Comparison of ENCODE assay signal across 15 cellular contexts in genomic region chr4:142446965-142447474, GRCh38.
DNase-seq lines count a peak whose midpoint lies in the region; ATAC-seq and TF ChIP-seq lines count a peak whose summit lies in the region.
"Had no signal": no experiment of that assay in that cellular context is flagged by ENCODE, and none has a peak within 500 bp of the region (broad histone marks: within the 10 kb centered on the region; RNA-seq: fewer than 3 reads in every experiment).

No MANE protein-coding gene starts in this region.

- H3K27ac Mint-ChIP-seq in T-helper 17 cell (peak overlapping the region; percentile 27), mesothelial cell of epicardium (peak overlapping the region; percentile 2), immature natural killer cell (no peak overlapping the region)

- ATAC-seq in T-helper 17 cell = no peak
- ATAC-seq: HCT116, PC-3 had no signal

- no peak for TF ChIP-seq CTCF in mesothelial cell of epicardium (IDR thresholded peaks at IDR 0.05; ENCODE audit: unreplicated experiment)

- peak; percentile 25 for DNase-seq in activated CD4-positive, alpha-beta T cell treated with anti-CD3 and anti-CD28 coated beads for 48 hours
- DNase-seq in activated CD4-positive, alpha-beta T cell treated with anti-CD3 and anti-CD28 coated beads for 4 hours = no peak
- DNase-seq in CMK (ENCODE audit: low read depth) = peak; percentile 12
- DNase-seq in T-helper 17 cell = no peak
- DNase-seq in mesothelial cell of epicardium (ENCODE audit: low spot score in 2 of 2, unreplicated experiment in 2 of 2) = no peak
- no peak for DNase-seq in RKO (ENCODE audit: low spot score)
- no peak for DNase-seq in occipital lobe (lab: John Stamatoyannopoulos, UW)
- no peak for DNase-seq in immature natural killer cell
- DNase-seq: DMS153, IMR-90, NCI-H187 treated with DMSO at 0.1 percent for 48 hours, NCI-H446, PC-3 had no signal

- H3K9me3 Mint-ChIP-seq in mesothelial cell of epicardium = peaks cover 16% of the 10 kb centered on the region
- H3K9me3 Mint-ChIP-seq in immature natural killer cell = peaks cover 0 to 9% (median 4%) of the 10 kb centered on the region in 6 donors

- H3K4me1 Mint-ChIP-seq in T-helper 17 cell (peaks cover 9% of the 10 kb centered on the region), mesothelial cell of epicardium (peaks cover 15% of the 10 kb centered on the region), immature natural killer cell (no peaks in the 10 kb centered on the region)

- H3K36me3 Mint-ChIP-seq in T-helper 17 cell (ENCODE audit: low read depth) (no peaks in the 10 kb centered on the region), mesothelial cell of epicardium (no peaks in the 10 kb centered on the region), immature natural killer cell (peaks cover 0 to 3% (median 0%) of the 10 kb centered on the region in 3 donors)

- H3K4me3 Mint-ChIP-seq in T-helper 17 cell = no peak overlapping the region
- H3K4me3 Mint-ChIP-seq in mesothelial cell of epicardium = no peak overlapping the region
- no peak overlapping the region for H3K4me3 Mint-ChIP-seq in immature natural killer cell

- no peaks in the 10 kb centered on the region for H3K9me3 ChIP-seq in T-helper 17 cell (ENCODE audit: control insufficient read depth, low read length, poor library complexity, severe bottlenecking)
- H3K9me3 ChIP-seq: BLaER1 treated with 17β-estradiol and CSF1 and Interleukin-3, amounts not matched to agents 10 nM and 100 nM had no signal

- no peaks in the 10 kb centered on the region for H3K27me3 Mint-ChIP-seq in T-helper 17 cell
- no peaks in the 10 kb centered on the region for H3K27me3 Mint-ChIP-seq in mesothelial cell of epicardium (ENCODE audit: low read depth)
- H3K27me3 Mint-ChIP-seq in immature natural killer cell (ENCODE audit: low read depth in 3 of 3) = peaks cover 0 to 2% (median 2%) of the 10 kb centered on the region in 3 donors

Comparison
In these comparisons a context has a peak if more than half of its experiments do, and no peak if none do; other contexts are left out.
1. DNase-seq: peak in activated CD4-positive, alpha-beta T cell treated with anti-CD3 and anti-CD28 coated beads for 48 hours (single experiment) and CMK (single experiment); none in activated CD4-positive, alpha-beta T cell treated with anti-CD3 and anti-CD28 coated beads for 4 hours (0 of 2), T-helper 17 cell (0 of 3), mesothelial cell of epicardium (0 of 2), RKO (single experiment), occipital lobe (single experiment) and immature natural killer cell (0 of 3).
2. H3K27ac Mint-ChIP-seq: peak in T-helper 17 cell (single experiment) and mesothelial cell of epicardium (single experiment); none in immature natural killer cell (0 of 6).